ENCODE assay signal across 22 cellular contexts in the genomic region with DNA sequence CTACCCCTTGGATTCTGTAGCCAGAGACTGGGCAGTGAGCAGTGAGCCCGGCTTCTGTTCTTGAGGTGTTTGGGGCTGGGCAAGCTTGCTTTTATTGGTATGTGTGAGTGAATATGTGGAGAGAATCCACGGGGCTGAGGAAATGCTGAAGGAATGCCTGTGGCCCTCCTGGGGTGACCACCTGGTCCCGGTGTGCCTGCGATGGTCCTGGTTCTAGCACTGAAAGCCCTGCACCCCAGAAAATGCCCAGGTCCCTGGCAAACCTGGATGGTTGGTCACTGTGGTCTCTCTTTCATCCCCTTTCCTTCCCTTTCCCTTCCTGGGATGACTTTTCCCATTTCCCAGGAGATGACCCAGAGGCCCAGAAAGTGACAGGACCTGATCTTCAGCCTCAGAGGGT. TPM values are rescaled to one million over a fixed set of nuclear protein-coding genes. Genes with fewer than 3 reads are reported as not detected.
DNase-seq lines count a peak whose midpoint lies in the region; ATAC-seq and TF ChIP-seq lines count a peak whose summit lies in the region.
"Had no signal": no experiment of that assay in that cellular context is flagged by ENCODE, and none has a peak within 500 bp of the region (broad histone marks: within the 10 kb centered on the region; RNA-seq: fewer than 3 reads in every experiment).

No MANE protein-coding gene starts in this region.

- no peak overlapping the region for H2BK12ac ChIP-seq in neuronal stem cell (ENCODE audit: low read length)

- peak overlapping the region; percentile 17 for H3K27ac Mint-ChIP-seq in activated T-helper 17 cell treated with anti-CD3 and anti-CD28 coated beads, Interleukin-2, amount 50 U/mL, for 72 hours
- H3K27ac Mint-ChIP-seq: activated naive CD8-positive, alpha-beta T cell treated with anti-CD3 and anti-CD28 coated beads, Interleukin-2, amount 50 U/mL, for 24 hours; neural progenitor cell had no signal

- H3K9me3 ChIP-seq in BLaER1 = no peaks in the 10 kb centered on the region
- no peaks in the 10 kb centered on the region for H3K9me3 ChIP-seq in neuronal stem cell (replicated peaks in 1 of 2; ENCODE audit: control insufficient read depth in 2 of 2, insufficient read depth in 1 of 2, low read depth in 1 of 2, low read length in 2 of 2)
- no peaks in the 10 kb centered on the region for H3K9me3 ChIP-seq in left lung
- H3K9me3 ChIP-seq: suprapubic skin had no signal

- no peak for TF ChIP-seq CTCF in left lung (IDR thresholded peaks at IDR 0.05)

- no peak overlapping the region for H2BK5ac ChIP-seq in neuronal stem cell (ENCODE audit: low read length)

- intact Hi-C loops in left lung (cut with DNase I) = no loop called here

- H4K8ac ChIP-seq in neuronal stem cell (ENCODE audit: low read depth, low read length) = no peak overlapping the region

- DNase-seq in neuronal stem cell (ENCODE audit: low spot score) (no peak), left lung (no peak), HEK293T (ENCODE audit: extremely low spot score) (no peak), cortex of kidney (lab: John Stamatoyannopoulos, UW) (no peak)
- DNase-seq: activated CD4-positive, alpha-beta T cell treated with anti-CD3 and anti-CD28 coated beads for 1 hour; activated CD8-positive, alpha-beta memory T cell treated with anti-CD3 and anti-CD28 coated beads for 24 hours; activated naive CD8-positive, alpha-beta T cell treated with anti-CD3 and anti-CD28 coated beads, Interleukin-2, amount 50 U/mL, for 24 hours; effector CD4-positive, alpha-beta T cell; NCI-H1105 treated with DMSO at 0.1 percent for 48 hours; NCI-H2107; NCI-H510A treated with DMSO at 0.1 percent for 48 hours; stimulated activated CD4-positive, alpha-beta T cell treated with anti-CD3 and anti-CD28 coated beads, Interleukin-12 subunit alpha, Interleukin-12 subunit beta, amount 100 ng/mL, for 4 hours; stimulated activated CD8-positive, alpha-beta memory T cell treated with anti-CD3 and anti-CD28 coated beads, Interleukin-4, amount 100 ng/mL, for 48 hours had no signal

- no peaks in the 10 kb centered on the region for H3K9me3 Mint-ChIP-seq in activated T-helper 17 cell treated with anti-CD3 and anti-CD28 coated beads, Interleukin-2, amount 50 U/mL, for 72 hours
- H3K9me3 Mint-ChIP-seq: activated naive CD8-positive, alpha-beta T cell treated with anti-CD3 and anti-CD28 coated beads, Interleukin-2, amount 50 U/mL, for 24 hours had no signal

- no peak overlapping the region for H3K4ac ChIP-seq in neuronal stem cell (ENCODE audit: low read length)

- H3K27me3 Mint-ChIP-seq in activated T-helper 17 cell treated with anti-CD3 and anti-CD28 coated beads, Interleukin-2, amount 50 U/mL, for 72 hours = no peaks in the 10 kb centered on the region

- POLR2A ChIA-PET in HEK293T (lab: Yijun Ruan, JAX) = no interaction called here

- H3K36me3 Mint-ChIP-seq in activated T-helper 17 cell treated with anti-CD3 and anti-CD28 coated beads, Interleukin-2, amount 50 U/mL, for 72 hours (ENCODE audit: low read depth) = no peaks in the 10 kb centered on the region

- H3K27me3 ChIP-seq in BLaER1 (no peaks in the 10 kb centered on the region), neuronal stem cell (ENCODE audit: control insufficient read depth in 3 of 3, insufficient read depth in 3 of 3, low read depth in 1 of 3, low read length in 3 of 3) (no peaks in the 10 kb centered on the region), left lung (no peaks in the 10 kb centered on the region)
- H3K27me3 ChIP-seq: neural progenitor cell, suprapubic skin had no signal

- H4K91ac ChIP-seq in neuronal stem cell (ENCODE audit: low read depth, low read length, poor library complexity) = no peak overlapping the region

- peak overlapping the region; percentile 96 for H3K27ac ChIP-seq in BLaER1
- H3K27ac ChIP-seq in neuronal stem cell (replicated peaks; ENCODE audit: low read length) = no peak overlapping the region
- no peak overlapping the region for H3K27ac ChIP-seq in left lung
- H3K27ac ChIP-seq: neural progenitor cell, suprapubic skin had no signal

- no peak overlapping the region for H3K14ac ChIP-seq in neuronal stem cell (ENCODE audit: low read length)

- no peak overlapping the region for H3K18ac ChIP-seq in neuronal stem cell (ENCODE audit: low read length)

- no peak for ATAC-seq in activated T-helper 17 cell treated with anti-CD3 and anti-CD28 coated beads, Interleukin-2, amount 50 U/mL, for 72 hours (replicated peaks)
- ATAC-seq in left lung = no peak
- ATAC-seq: activated naive CD8-positive, alpha-beta T cell treated with anti-CD3 and anti-CD28 coated beads, Interleukin-2, amount 50 U/mL, for 24 hours; esophagus mucosa had no signal

- H3K4me3 Mint-ChIP-seq in activated T-helper 17 cell treated with anti-CD3 and anti-CD28 coated beads, Interleukin-2, amount 50 U/mL, for 72 hours = no peak overlapping the region
- H3K4me3 Mint-ChIP-seq: activated naive CD8-positive, alpha-beta T cell treated with anti-CD3 and anti-CD28 coated beads, Interleukin-2, amount 50 U/mL, for 24 hours; neural progenitor cell had no signal

- H2AFZ ChIP-seq in neuronal stem cell (ENCODE audit: low read length) = no peak overlapping the region
- H2AFZ ChIP-seq: neural progenitor cell had no signal

- H3K4me1 Mint-ChIP-seq in activated T-helper 17 cell treated with anti-CD3 and anti-CD28 coated beads, Interleukin-2, amount 50 U/mL, for 72 hours = no peaks in the 10 kb centered on the region

- no peak overlapping the region for H2AK5ac ChIP-seq in neuronal stem cell (ENCODE audit: low read depth, low read length)

- H3K36me3 ChIP-seq in BLaER1 (peaks cover 22% of the 10 kb centered on the region), neuronal stem cell (replicated peaks in 1 of 2; ENCODE audit: control insufficient read depth in 2 of 2, insufficient read depth in 2 of 2, low read length in 2 of 2) (peaks cover 8 to 10% of the 10 kb centered on the region in 2 donors), left lung (peaks cover 0 to 39% of the 10 kb centered on the region in 2 donors)
- H3K36me3 ChIP-seq: neural progenitor cell had no signal

- peak overlapping the region; percentile 28 for H3K23ac ChIP-seq in neuronal stem cell (ENCODE audit: low read depth, low read length, poor library complexity)

- CTCF ChIA-PET in HEK293T (lab: Yijun Ruan, JAX) = no interaction called here

- no peak overlapping the region for H3K4me3 ChIP-seq in BLaER1
- H3K4me3 ChIP-seq in neuronal stem cell (ENCODE audit: low read length in 2 of 2) = no peak overlapping the region
- H3K4me3 ChIP-seq in left lung = no peak overlapping the region
- H3K4me3 ChIP-seq: neural progenitor cell, suprapubic skin had no signal

- no peak overlapping the region for H2BK15ac ChIP-seq in neuronal stem cell (ENCODE audit: low read length)

- no peak overlapping the region for H2BK120ac ChIP-seq in neuronal stem cell (ENCODE audit: low read depth, low read length)

- peak overlapping the region; percentile 100 for H3K4me2 ChIP-seq in BLaER1
- H3K4me2 ChIP-seq in neuronal stem cell (ENCODE audit: insufficient read depth, low read length, poor library complexity, severe bottlenecking) = no peak overlapping the region
- H3K4me2 ChIP-seq: neural progenitor cell had no signal

- no CpG with 5 or more reads among the region's 4 CpGs for WGBS in neuronal stem cell (ENCODE audit: extremely low coverage in 2 of 2, insufficient read length in 2 of 2, insufficient replicate concordance in 1 of 2), 2 donors

- no peaks in the 10 kb centered on the region for H4K20me1 ChIP-seq in BLaER1

- H3K79me1 ChIP-seq in neuronal stem cell (ENCODE audit: low read depth, low read length) = peaks cover 4% of the 10 kb centered on the region

- H3K9ac ChIP-seq in BLaER1 = peak overlapping the region; percentile 23; the same call in 1 of the 2 replicates
- no peak overlapping the region for H3K9ac ChIP-seq in neuronal stem cell (ENCODE audit: low read depth, low read length, poor library complexity)
- H3K9ac ChIP-seq: neural progenitor cell had no signal

- H3K4me1 ChIP-seq in BLaER1 = peaks cover 92% of the 10 kb centered on the region
- H3K4me1 ChIP-seq in neuronal stem cell (ENCODE audit: control insufficient read depth in 2 of 2, insufficient read depth in 1 of 2, low read depth in 1 of 2, low read length in 2 of 2) = peaks cover 18% of the 10 kb centered on the region in 2 donors
- H3K4me1 ChIP-seq in left lung = peaks cover 16 to 43% of the 10 kb centered on the region in 2 donors

TF ChIP-seq in HEK293T, 16 proteins besides CTCF, POLR2A, EP300 and RAD21 (continues in another document):
- TF ChIP-seq LEF1 (IDR thresholded peaks at IDR 0.05; ENCODE audit: borderline replicate concordance) = no peak
- no peak for TF ChIP-seq L3MBTL2 (conservative IDR thresholded peaks at IDR 0.05)
- TF ChIP-seq ARNT (IDR thresholded peaks at IDR 0.05) = no peak
- no peak for TF ChIP-seq TARDBP (IDR thresholded peaks at IDR 0.05)
- TF ChIP-seq ZNF384 (IDR thresholded peaks at IDR 0.05) = no peak
- no peak for TF ChIP-seq FOXK2 (IDR thresholded peaks at IDR 0.05)
- no peak for TF ChIP-seq NFRKB (IDR thresholded peaks at IDR 0.05)
- no peak for TF ChIP-seq HDGF (IDR thresholded peaks at IDR 0.05; ENCODE audit: borderline replicate concordance)
- no peak for TF ChIP-seq SUZ12 (IDR thresholded peaks at IDR 0.05)
- TF ChIP-seq FOXA1 (IDR thresholded peaks at IDR 0.05) = no peak
- no peak for TF ChIP-seq SP1 (IDR thresholded peaks at IDR 0.05)

RNA-seq across cellular contexts. Expression of gene ZBTB47, which starts 4.2 kb away (rescaled TPM):
- 1 to 10 TPM in 1 of 2 donors, under 1 TPM in 1; 0.19 to 1.2 TPM for total RNA-seq in activated T-helper 17 cell treated with anti-CD3 and anti-CD28 coated beads, Interleukin-2, amount 50 U/mL, for 72 hours
- polyA plus RNA-seq in neuronal stem cell (2013, experiment 1 of 2) = 2.7 TPM
- polyA plus RNA-seq in neuronal stem cell (2013, experiment 2 of 2) = 2.8 TPM
- 10 to 100 TPM; 18.3 to 34.9 TPM for total RNA-seq in left lung

RNA-seq across cellular contexts. Expression of gene KLHL40, which starts 27.7 kb away (rescaled TPM):
- not detected for total RNA-seq in activated T-helper 17 cell treated with anti-CD3 and anti-CD28 coated beads, Interleukin-2, amount 50 U/mL, for 72 hours
- polyA plus RNA-seq in neuronal stem cell (2013, experiment 1 of 2) = not detected
- not detected for polyA plus RNA-seq in neuronal stem cell (2013, experiment 2 of 2)
- total RNA-seq in left lung = not detected
- total RNA-seq: bronchial epithelial cell, esophagus mucosa, glomerular endothelial cell, liver, mononuclear cell, suprapubic skin had no signal
- polyA plus RNA-seq: liver had no signal

RNA-seq across cellular contexts. Expression of gene HHATL, which starts 44.9 kb away (rescaled TPM):
- total RNA-seq in activated T-helper 17 cell treated with anti-CD3 and anti-CD28 coated beads, Interleukin-2, amount 50 U/mL, for 72 hours = not detected
- not detected for polyA plus RNA-seq in neuronal stem cell (2013, experiment 1 of 2)
- not detected for polyA plus RNA-seq in neuronal stem cell (2013, experiment 2 of 2)
- 1 to 10 TPM in 1 of 2 donors, under 1 TPM in 1; 0.29 to 1.0 TPM for total RNA-seq in left lung
- total RNA-seq: bronchial epithelial cell, esophagus mucosa, glomerular endothelial cell, mononuclear cell had no signal
- polyA plus RNA-seq: liver had no signal

RNA-seq across cellular contexts. Expression of gene NKTR, which starts 57.2 kb away (rescaled TPM):
- 100 to 1,000 TPM in 1 of 2 donors, 10 to 100 TPM in 1; 81.8 to 122 TPM for total RNA-seq in activated T-helper 17 cell treated with anti-CD3 and anti-CD28 coated beads, Interleukin-2, amount 50 U/mL, for 72 hours
- 57.4 TPM for polyA plus RNA-seq in neuronal stem cell (2013, experiment 1 of 2)
- 60.9 TPM for polyA plus RNA-seq in neuronal stem cell (2013, experiment 2 of 2)
- total RNA-seq in left lung = 10 to 100 TPM; 53.7 to 66.2 TPM

Comparison
In these comparisons a context has a peak if more than half of its experiments do, and no peak if none do; other contexts are left out.
1. RNA of gene ZBTB47, which starts 4.2 kb away (total RNA-seq): 18.3 to 34.9 TPM in left lung; 0.19 to 1.2 TPM in activated T-helper 17 cell treated with anti-CD3 and anti-CD28 coated beads, Interleukin-2, amount 50 U/mL, for 72 hours; every median in the first group is over 4 times any median in the second.